24 cellular contexts compared by ENCODE assay signal in genomic region chr10:119070395-119071165, GRCh38. TPM values are rescaled to one million over a fixed set of nuclear protein-coding genes. Genes with fewer than 3 reads are reported as not detected.
A peak's percentile ranks its signal among the peaks of the same experiment; 100 is the strongest.
DNase-seq lines count a peak whose midpoint lies in the region; ATAC-seq, FAIRE-seq and TF ChIP-seq lines count a peak whose summit lies in the region.
"Had no signal": no experiment of that assay in that cellular context is flagged by ENCODE, and none has a peak within 500 bp of the region (broad histone marks: within the 10 kb centered on the region; RNA-seq: fewer than 3 reads in every experiment).

No MANE protein-coding gene starts in this region.

- TF ChIP-seq CTCF in HepG2 (CRISPR knock-in tag; IDR thresholded peaks at IDR 0.05) (no peak), right lobe of liver (IDR thresholded peaks at IDR 0.05) (no peak), WTC11 (IDR thresholded peaks at IDR 0.05) (no peak)

- intact Hi-C loops in activated CD4-positive, alpha-beta memory T cell treated with anti-CD3 and anti-CD28 coated beads for 36 hours (cut with micrococcal nuclease): loop anchor here (10.0 kb wide), 1 partner anchor 524 kb away; the partner anchor contains the start of gene TIAL1
- intact Hi-C loops in HepG2 (cut with micrococcal nuclease; ENCODE audit: unreplicated experiment): no loop called here
- intact Hi-C loops in right lobe of liver (cut with DNase I): no loop called here

- H3K4me3 ChIP-seq in HepG2 (replicated peaks in 1 of 3; ENCODE audit: insufficient read depth in 1 of 3, low read depth in 2 of 3, low read length in 3 of 3): no peak overlapping the region
- H3K4me3 ChIP-seq in right lobe of liver: no peak overlapping the region
- H3K4me3 ChIP-seq: HAP-1, MG63, SJCRH30 had no signal

- H3K27me3 ChIP-seq in HepG2 (ENCODE audit: control insufficient read depth in 1 of 2, insufficient read depth in 2 of 2, low read length in 2 of 2): no peaks in the 10 kb centered on the region
- H3K27me3 ChIP-seq in right lobe of liver: no peaks in the 10 kb centered on the region
- H3K27me3 ChIP-seq: MG63, SJCRH30 had no signal

- no peak for TF ChIP-seq EP300 in HepG2 (IDR thresholded peaks at IDR 0.05; ENCODE audit: low read depth in 2 of 2, low read length in 2 of 2)
- TF ChIP-seq EP300 in HepG2 (CRISPR knock-in tag; IDR thresholded peaks at IDR 0.05; ENCODE audit: borderline replicate concordance): no peak

- no TSS peak for BruUV-seq in HepG2 (replicated peaks; lab: Mats Ljungman, UMichigan)

- ATAC-seq in HepG2 (no peak), right lobe of liver (no peak), WTC11 (no peak)
- ATAC-seq in stimulated activated effector memory CD8-positive, alpha-beta T cell treated with anti-CD3 and anti-CD28 coated beads, Interleukin-12 subunit alpha, Interleukin-12 subunit beta, amount 100 ng/mL, for 72 hours: peak; percentile 55
- ATAC-seq: PC-3, Right ventricle myocardium inferior had no signal

- peaks cover 62% of the 10 kb centered on the region for H3K36me3 Mint-ChIP-seq in activated CD4-positive, alpha-beta memory T cell treated with anti-CD3 and anti-CD28 coated beads for 36 hours
- peaks cover 76% of the 10 kb centered on the region for H3K36me3 Mint-ChIP-seq in activated CD4-positive, alpha-beta memory T cell treated with anti-CD3 and anti-CD28 coated beads, Interleukin-2, amount 10 ng/mL, durations not matched to agents 7 days and 5 days (ENCODE audit: low read depth)
- peaks cover 77% of the 10 kb centered on the region for H3K36me3 Mint-ChIP-seq in WTC11
- H3K36me3 Mint-ChIP-seq in stimulated activated effector memory CD8-positive, alpha-beta T cell treated with anti-CD3 and anti-CD28 coated beads, Interleukin-12 subunit alpha, Interleukin-12 subunit beta, amount 100 ng/mL, for 72 hours: peaks cover 100% of the 10 kb centered on the region

- in situ Hi-C loops in HepG2 (cut with HindIII; ENCODE audit: extremely low pct_ligation_motif_present, low pct_unique_long_range_greater_than_20kb): no loop called here

- TF ChIP-seq POLR2A in HepG2 (IDR thresholded peaks at IDR 0.05; ENCODE audit: insufficient read depth in 1 of 2, low read depth in 2 of 2, low read length in 2 of 2) (no peak), right lobe of liver (IDR thresholded peaks at IDR 0.05) (no peak)

- WGBS in HepG2 (ENCODE audit: low lambda C conversion rate): 98% methylated on average over 9 of the region's 9 CpGs
- 91% methylated on average over 9 of the region's 9 CpGs for WGBS in right lobe of liver (ENCODE audit: insufficient coverage, low coverage, low lambda C conversion rate, missing lambda C conversion rate)

- peaks cover 35% of the 10 kb centered on the region for H3K4me1 Mint-ChIP-seq in activated CD4-positive, alpha-beta memory T cell treated with anti-CD3 and anti-CD28 coated beads for 36 hours (ENCODE audit: low read depth)
- peaks cover 42% of the 10 kb centered on the region for H3K4me1 Mint-ChIP-seq in activated CD4-positive, alpha-beta memory T cell treated with anti-CD3 and anti-CD28 coated beads, Interleukin-2, amount 10 ng/mL, durations not matched to agents 7 days and 5 days
- 0 out of 2 replicates have a peak, but pooled peaks cover 4% of the 10 kb centered on the region for H3K4me1 Mint-ChIP-seq in WTC11
- H3K4me1 Mint-ChIP-seq in stimulated activated effector memory CD8-positive, alpha-beta T cell treated with anti-CD3 and anti-CD28 coated beads, Interleukin-12 subunit alpha, Interleukin-12 subunit beta, amount 100 ng/mL, for 72 hours: peaks cover 20% of the 10 kb centered on the region

- no peak overlapping the region for H3K4me3 Mint-ChIP-seq in activated CD4-positive, alpha-beta memory T cell treated with anti-CD3 and anti-CD28 coated beads for 36 hours
- no peak overlapping the region for H3K4me3 Mint-ChIP-seq in activated CD4-positive, alpha-beta memory T cell treated with anti-CD3 and anti-CD28 coated beads, Interleukin-2, amount 10 ng/mL, durations not matched to agents 7 days and 5 days
- H3K4me3 Mint-ChIP-seq in WTC11: no peak overlapping the region
- H3K4me3 Mint-ChIP-seq in stimulated activated effector memory CD8-positive, alpha-beta T cell treated with anti-CD3 and anti-CD28 coated beads, Interleukin-12 subunit alpha, Interleukin-12 subunit beta, amount 100 ng/mL, for 72 hours: no peak overlapping the region

- H3K36me3 ChIP-seq in HepG2 (replicated peaks in 1 of 2; ENCODE audit: control insufficient read depth in 1 of 2, insufficient read depth in 2 of 2, low read length in 2 of 2) (peaks cover 23 to 76% of the 10 kb centered on the region in 2 experiments), right lobe of liver (peaks cover 17 to 85% (median 35%) of the 10 kb centered on the region in 4 donors)

- no peak for TF ChIP-seq RAD21 in HepG2 (CRISPR knock-in tag; IDR thresholded peaks at IDR 0.05)

- POLR2A ChIA-PET in activated CD4-positive, alpha-beta memory T cell treated with anti-CD3 and anti-CD28 coated beads for 36 hours (lab: Charles Lee): interaction anchor here (0.7 kb wide), 1 partner anchor 34 kb away, joined by 3 read pairs; the partner anchor contains the start of gene DENND10
- POLR2A ChIA-PET in activated CD4-positive, alpha-beta memory T cell treated with anti-CD3 and anti-CD28 coated beads, Interleukin-2, amount 10 ng/mL, durations not matched to agents 7 days and 5 days (lab: Charles Lee): interaction anchor here (1.1 to 1.3 kb wide), 6 partner anchors 10 to 106 kb away, joined by 4 to 6 read pairs (median 6); partner anchors contain the start of gene EIF3A
- POLR2A ChIA-PET in HepG2 (lab: Yijun Ruan, JAX): no interaction called here
- POLR2A ChIA-PET in WTC11 (lab: Charles Lee): interaction anchor here (0.5 kb wide), 1 partner anchor 500 kb away, joined by 3 read pairs; no protein-coding TSS in a partner anchor

- DNase-seq in activated CD4-positive, alpha-beta memory T cell treated with anti-CD3 and anti-CD28 coated beads for 36 hours: no peak
- DNase-seq in activated CD4-positive, alpha-beta memory T cell treated with anti-CD3 and anti-CD28 coated beads, Interleukin-2, amount 10 ng/mL, durations not matched to agents 7 days and 5 days: no peak
- DNase-seq in HepG2 (ENCODE audit: low spot score) (no peak), right lobe of liver (no peak), WTC11 (ENCODE audit: low spot score) (no peak), NOMO-1 (lab: John Stamatoyannopoulos, UW; ENCODE audit: unreplicated experiment in 2 of 2) (no peak), NCI-H345 (lab: John Stamatoyannopoulos, UW) (no peak)
- no peak for DNase-seq in stimulated activated effector memory CD8-positive, alpha-beta T cell treated with anti-CD3 and anti-CD28 coated beads, Interleukin-12 subunit alpha, Interleukin-12 subunit beta, amount 100 ng/mL, for 72 hours (ENCODE audit: low spot score in 2 of 2)
- DNase-seq: DMS53, GOT3, IMR-90, KG1, MG63, NCI-H1105 treated with DMSO at 0.1 percent for 48 hours, NCI-H146, NCI-H1930, NCI-H2107, NCI-H446, NCI-H524 treated with DMSO at 0.1 percent for 48 hours, NCI-H774, PC-3, SJCRH30 had no signal

- peaks cover 13% of the 10 kb centered on the region; the same call in 1 of the 2 replicates for H3K4me1 ChIP-seq in HepG2 (ENCODE audit: insufficient read depth, low read length)
- H3K4me1 ChIP-seq in right lobe of liver: peaks cover 0 to 12% (median 5%) of the 10 kb centered on the region in 4 donors
- H3K4me1 ChIP-seq: SJCRH30 had no signal

- H4K20me1 ChIP-seq in HepG2 (ENCODE audit: insufficient read depth, low read length): peaks cover 47% of the 10 kb centered on the region

- H3K27ac Mint-ChIP-seq in activated CD4-positive, alpha-beta memory T cell treated with anti-CD3 and anti-CD28 coated beads for 36 hours: peak overlapping the region; percentile 46
- no peak overlapping the region for H3K27ac Mint-ChIP-seq in activated CD4-positive, alpha-beta memory T cell treated with anti-CD3 and anti-CD28 coated beads, Interleukin-2, amount 10 ng/mL, durations not matched to agents 7 days and 5 days
- peak overlapping the region; percentile 30; the same call in 1 of the 2 replicates for H3K27ac Mint-ChIP-seq in WTC11
- peak overlapping the region; percentile 45 for H3K27ac Mint-ChIP-seq in stimulated activated effector memory CD8-positive, alpha-beta T cell treated with anti-CD3 and anti-CD28 coated beads, Interleukin-12 subunit alpha, Interleukin-12 subunit beta, amount 100 ng/mL, for 72 hours

- H3K4me2 ChIP-seq in HepG2 (ENCODE audit: low read depth, low read length): no peak overlapping the region

- H2AFZ ChIP-seq in HepG2 (ENCODE audit: low read length): no peak overlapping the region

- H3K9me3 Mint-ChIP-seq in activated CD4-positive, alpha-beta memory T cell treated with anti-CD3 and anti-CD28 coated beads for 36 hours: no peaks in the 10 kb centered on the region
- no peaks in the 10 kb centered on the region for H3K9me3 Mint-ChIP-seq in activated CD4-positive, alpha-beta memory T cell treated with anti-CD3 and anti-CD28 coated beads, Interleukin-2, amount 10 ng/mL, durations not matched to agents 7 days and 5 days
- no peaks in the 10 kb centered on the region for H3K9me3 Mint-ChIP-seq in WTC11
- no peaks in the 10 kb centered on the region for H3K9me3 Mint-ChIP-seq in stimulated activated effector memory CD8-positive, alpha-beta T cell treated with anti-CD3 and anti-CD28 coated beads, Interleukin-12 subunit alpha, Interleukin-12 subunit beta, amount 100 ng/mL, for 72 hours

- no peak for FAIRE-seq in HepG2 (lab: Jason Lieb, UNC)

- CTCF ChIA-PET in activated CD4-positive, alpha-beta memory T cell treated with anti-CD3 and anti-CD28 coated beads for 36 hours (lab: Charles Lee): no interaction called here
- CTCF ChIA-PET in activated CD4-positive, alpha-beta memory T cell treated with anti-CD3 and anti-CD28 coated beads, Interleukin-2, amount 10 ng/mL, durations not matched to agents 7 days and 5 days (lab: Charles Lee): interaction anchor here (0.6 kb wide), 1 partner anchor 17 kb away, joined by 3 read pairs; no protein-coding TSS in a partner anchor
- CTCF ChIA-PET in HepG2 (lab: Yijun Ruan, JAX; ENCODE audit: low intra/inter-chr PET ratio, low total read pairs): no interaction called here
- CTCF ChIA-PET in WTC11 (lab: Charles Lee): no interaction called here

- H3K27ac ChIP-seq in HepG2 (ENCODE audit: extremely low read length, insufficient read depth, low read length): no peak overlapping the region
- no peak overlapping the region for H3K27ac ChIP-seq in right lobe of liver
- H3K27ac ChIP-seq: SJCRH30 had no signal

- no peaks in the 10 kb centered on the region for H3K27me3 Mint-ChIP-seq in activated CD4-positive, alpha-beta memory T cell treated with anti-CD3 and anti-CD28 coated beads for 36 hours
- no peaks in the 10 kb centered on the region for H3K27me3 Mint-ChIP-seq in activated CD4-positive, alpha-beta memory T cell treated with anti-CD3 and anti-CD28 coated beads, Interleukin-2, amount 10 ng/mL, durations not matched to agents 7 days and 5 days
- H3K27me3 Mint-ChIP-seq in WTC11 (ENCODE audit: low read depth): no peaks in the 10 kb centered on the region

- H3K79me2 ChIP-seq in HepG2 (ENCODE audit: insufficient read depth, low read length): peaks cover 69% of the 10 kb centered on the region

- H3K9ac ChIP-seq in HepG2 (ENCODE audit: insufficient read depth, low read depth, low read length): no peak overlapping the region

- H3K9me3 ChIP-seq in HepG2 (ENCODE audit: low read length) (no peaks in the 10 kb centered on the region), right lobe of liver (no peaks in the 10 kb centered on the region)
- H3K9me3 ChIP-seq: HAP-1, MG63, SJCRH30 had no signal

RNA-seq across cellular contexts. Expression of gene EIF3A, which starts 10.0 kb away (rescaled TPM):
- 100 to 1,000 TPM; 143 to 148 TPM for total RNA-seq in activated CD4-positive, alpha-beta memory T cell treated with anti-CD3 and anti-CD28 coated beads for 36 hours
- total RNA-seq in activated CD4-positive, alpha-beta memory T cell treated with anti-CD3 and anti-CD28 coated beads, Interleukin-2, amount 10 ng/mL, durations not matched to agents 7 days and 5 days: 100 to 1,000 TPM; 129 to 130 TPM
- total RNA-seq in HepG2 (2016; rRNA removed; fragmentation: Illumina TruSeq; extraction: Trizol) (117 and 168 TPM in 2 replicates), right lobe of liver (10 to 100 TPM; 41.6 to 69.5 (median 57.4) TPM), WTC11 (2021) (177 to 213 TPM (median 178 TPM) in 3 replicates)
- 7.3 and 9.3 TPM in 2 replicates for total RNA-seq in HepG2 (2016; cell fraction: cytosol; rRNA removed; fragmentation: Illumina TruSeq; extraction: Trizol; ENCODE audit: low read depth)
- total RNA-seq in HepG2 (2016; cell fraction: insoluble cytoplasmic fraction; rRNA removed; fragmentation: Illumina TruSeq; extraction: Trizol): 115 and 148 TPM in 2 replicates
- 23.1 and 23.6 TPM in 2 replicates for total RNA-seq in HepG2 (2016; cell fraction: membrane; rRNA removed; fragmentation: Illumina TruSeq; extraction: Trizol)
- 102 and 106 TPM in 2 replicates for total RNA-seq in HepG2 (2016; cell fraction: nucleus; rRNA removed; fragmentation: Illumina TruSeq; extraction: Trizol)
- polyA plus RNA-seq in HepG2 (2011; rRNA removed): 25.6 and 28.3 TPM in 2 replicates
- 15.4 and 25.4 TPM in 2 replicates for polyA plus RNA-seq in HepG2 (2011; cell fraction: cytosol; rRNA removed)
- polyA plus RNA-seq in HepG2 (2011; cell fraction: nucleus; rRNA removed): 26.1 and 34.0 TPM in 2 replicates
- 86.7 and 95.1 TPM in 2 replicates for polyA plus RNA-seq in HepG2 (2012)
- 2.7 and 3.3 TPM in 2 replicates for polyA plus RNA-seq in HepG2 (2016; cell fraction: cytosol; fragmentation: Illumina TruSeq; extraction: Trizol; ENCODE audit: low read depth)
- 125 and 133 TPM in 2 replicates for polyA plus RNA-seq in HepG2 (2016; cell fraction: insoluble cytoplasmic fraction; fragmentation: Illumina TruSeq; extraction: Trizol; ENCODE audit: low read depth)
- polyA plus RNA-seq in HepG2 (2016; cell fraction: membrane; fragmentation: Illumina TruSeq; extraction: Trizol; ENCODE audit: low read depth): 6.3 and 7.4 TPM in 2 replicates
- 107 and 120 TPM in 2 replicates for polyA plus RNA-seq in HepG2 (2016; cell fraction: nucleus; fragmentation: Illumina TruSeq; extraction: Trizol; ENCODE audit: insufficient read depth, low read depth)
- polyA minus RNA-seq in HepG2 (2011; rRNA and poly(A)+ RNA removed; ENCODE audit: low replicate concordance): 42.9 and 64.9 TPM in 2 replicates
- 60.5 and 73.1 TPM in 2 replicates for polyA minus RNA-seq in HepG2 (2011; cell fraction: cytosol; rRNA and poly(A)+ RNA removed)
- 107 and 117 TPM in 2 replicates for polyA minus RNA-seq in HepG2 (2011; cell fraction: nucleus; rRNA and poly(A)+ RNA removed)

RNA-seq across cellular contexts. Expression of gene DENND10, which starts 33.3 kb away (rescaled TPM):
- total RNA-seq in activated CD4-positive, alpha-beta memory T cell treated with anti-CD3 and anti-CD28 coated beads for 36 hours: 10 to 100 TPM; 29.8 to 31.4 TPM
- 10 to 100 TPM; 52.4 to 57.1 TPM for total RNA-seq in activated CD4-positive, alpha-beta memory T cell treated with anti-CD3 and anti-CD28 coated beads, Interleukin-2, amount 10 ng/mL, durations not matched to agents 7 days and 5 days
- total RNA-seq in HepG2 (2016; rRNA removed; fragmentation: Illumina TruSeq; extraction: Trizol) (43.7 and 55.1 TPM in 2 replicates), right lobe of liver (10 to 100 TPM; 24.0 to 46.4 (median 36.1) TPM), WTC11 (2021) (58.7 to 60.6 TPM (median 59.0 TPM) in 3 replicates)
- total RNA-seq in HepG2 (2016; cell fraction: cytosol; rRNA removed; fragmentation: Illumina TruSeq; extraction: Trizol; ENCODE audit: low read depth): 60.9 and 63.9 TPM in 2 replicates
- 41.2 and 59.1 TPM in 2 replicates for total RNA-seq in HepG2 (2016; cell fraction: insoluble cytoplasmic fraction; rRNA removed; fragmentation: Illumina TruSeq; extraction: Trizol)
- 60.7 and 62.3 TPM in 2 replicates for total RNA-seq in HepG2 (2016; cell fraction: membrane; rRNA removed; fragmentation: Illumina TruSeq; extraction: Trizol)
- 30.6 and 33.8 TPM in 2 replicates for total RNA-seq in HepG2 (2016; cell fraction: nucleus; rRNA removed; fragmentation: Illumina TruSeq; extraction: Trizol)
- polyA plus RNA-seq in HepG2 (2011; rRNA removed): 75.9 and 78.8 TPM in 2 replicates
- 55.4 and 68.0 TPM in 2 replicates for polyA plus RNA-seq in HepG2 (2011; cell fraction: cytosol; rRNA removed)
- polyA plus RNA-seq in HepG2 (2011; cell fraction: nucleus; rRNA removed): 53.4 and 62.1 TPM in 2 replicates
- 48.6 and 60.7 TPM in 2 replicates for polyA plus RNA-seq in HepG2 (2012)
- 54.2 and 68.0 TPM in 2 replicates for polyA plus RNA-seq in HepG2 (2016; cell fraction: cytosol; fragmentation: Illumina TruSeq; extraction: Trizol; ENCODE audit: low read depth)
- 52.2 and 53.2 TPM in 2 replicates for polyA plus RNA-seq in HepG2 (2016; cell fraction: insoluble cytoplasmic fraction; fragmentation: Illumina TruSeq; extraction: Trizol; ENCODE audit: low read depth)
- polyA plus RNA-seq in HepG2 (2016; cell fraction: membrane; fragmentation: Illumina TruSeq; extraction: Trizol; ENCODE audit: low read depth): 44.9 and 45.7 TPM in 2 replicates
- 34.1 and 37.6 TPM in 2 replicates for polyA plus RNA-seq in HepG2 (2016; cell fraction: nucleus; fragmentation: Illumina TruSeq; extraction: Trizol; ENCODE audit: insufficient read depth, low read depth)
- polyA minus RNA-seq in HepG2 (2011; rRNA and poly(A)+ RNA removed; ENCODE audit: low replicate concordance): 36.0 and 110 TPM in 2 replicates
- polyA minus RNA-seq in HepG2 (2011; cell fraction: cytosol; rRNA and poly(A)+ RNA removed): 38.8 and 41.4 TPM in 2 replicates
- polyA minus RNA-seq in HepG2 (2011; cell fraction: nucleus; rRNA and poly(A)+ RNA removed): 53.0 and 61.8 TPM in 2 replicates

RNA-seq across cellular contexts. Expression of gene NANOS1, which starts 41.1 kb away (rescaled TPM):
- total RNA-seq in activated CD4-positive, alpha-beta memory T cell treated with anti-CD3 and anti-CD28 coated beads for 36 hours: under 1 TPM; 0.15 to 0.31 TPM
- under 1 TPM; 0.13 to 0.40 TPM for total RNA-seq in activated CD4-positive, alpha-beta memory T cell treated with anti-CD3 and anti-CD28 coated beads, Interleukin-2, amount 10 ng/mL, durations not matched to agents 7 days and 5 days
- total RNA-seq in HepG2 (2016; rRNA removed; fragmentation: Illumina TruSeq; extraction: Trizol) (1.5 and 1.7 TPM in 2 replicates), right lobe of liver (under 1 TPM in 3 of 6 experiments, not detected in 3; 0.06 to 0.35 (median 0.31) TPM), WTC11 (2021) (2.9 to 4.3 TPM (median 2.9 TPM) in 3 replicates)
- 1.5 and 2.2 TPM in 2 replicates for total RNA-seq in HepG2 (2016; cell fraction: cytosol; rRNA removed; fragmentation: Illumina TruSeq; extraction: Trizol; ENCODE audit: low read depth)
- 0.46 and 0.82 TPM in 2 replicates for total RNA-seq in HepG2 (2016; cell fraction: insoluble cytoplasmic fraction; rRNA removed; fragmentation: Illumina TruSeq; extraction: Trizol)
- 3.1 and 3.9 TPM in 2 replicates for total RNA-seq in HepG2 (2016; cell fraction: membrane; rRNA removed; fragmentation: Illumina TruSeq; extraction: Trizol)
- total RNA-seq in HepG2 (2016; cell fraction: nucleus; rRNA removed; fragmentation: Illumina TruSeq; extraction: Trizol): 1.2 and 2.1 TPM in 2 replicates
- polyA plus RNA-seq in HepG2 (2011; rRNA removed): 1.7 and 2.2 TPM in 2 replicates
- 1.4 and 1.9 TPM in 2 replicates for polyA plus RNA-seq in HepG2 (2011; cell fraction: cytosol; rRNA removed)
- 0.77 and 0.90 TPM in 2 replicates for polyA plus RNA-seq in HepG2 (2011; cell fraction: nucleus; rRNA removed)
- polyA plus RNA-seq in HepG2 (2012): 1.0 and 1.9 TPM in 2 replicates
- polyA plus RNA-seq in HepG2 (2016; cell fraction: cytosol; fragmentation: Illumina TruSeq; extraction: Trizol; ENCODE audit: low read depth): 4.2 and 4.6 TPM in 2 replicates
- 0.90 and 1.9 TPM in 2 replicates for polyA plus RNA-seq in HepG2 (2016; cell fraction: insoluble cytoplasmic fraction; fragmentation: Illumina TruSeq; extraction: Trizol; ENCODE audit: low read depth)
- 5.3 and 5.7 TPM in 2 replicates for polyA plus RNA-seq in HepG2 (2016; cell fraction: membrane; fragmentation: Illumina TruSeq; extraction: Trizol; ENCODE audit: low read depth)
- 1.6 and 1.7 TPM in 2 replicates for polyA plus RNA-seq in HepG2 (2016; cell fraction: nucleus; fragmentation: Illumina TruSeq; extraction: Trizol; ENCODE audit: insufficient read depth, low read depth)
- 0.76 and 1.8 TPM in 2 replicates for polyA minus RNA-seq in HepG2 (2011; rRNA and poly(A)+ RNA removed; ENCODE audit: low replicate concordance)
- 0.89 and 1.1 TPM in 2 replicates for polyA minus RNA-seq in HepG2 (2011; cell fraction: cytosol; rRNA and poly(A)+ RNA removed)
- 2.2 and 2.3 TPM in 2 replicates for polyA minus RNA-seq in HepG2 (2011; cell fraction: nucleus; rRNA and poly(A)+ RNA removed)
